14 cellular contexts compared by ENCODE assay signal in the genomic region with DNA sequence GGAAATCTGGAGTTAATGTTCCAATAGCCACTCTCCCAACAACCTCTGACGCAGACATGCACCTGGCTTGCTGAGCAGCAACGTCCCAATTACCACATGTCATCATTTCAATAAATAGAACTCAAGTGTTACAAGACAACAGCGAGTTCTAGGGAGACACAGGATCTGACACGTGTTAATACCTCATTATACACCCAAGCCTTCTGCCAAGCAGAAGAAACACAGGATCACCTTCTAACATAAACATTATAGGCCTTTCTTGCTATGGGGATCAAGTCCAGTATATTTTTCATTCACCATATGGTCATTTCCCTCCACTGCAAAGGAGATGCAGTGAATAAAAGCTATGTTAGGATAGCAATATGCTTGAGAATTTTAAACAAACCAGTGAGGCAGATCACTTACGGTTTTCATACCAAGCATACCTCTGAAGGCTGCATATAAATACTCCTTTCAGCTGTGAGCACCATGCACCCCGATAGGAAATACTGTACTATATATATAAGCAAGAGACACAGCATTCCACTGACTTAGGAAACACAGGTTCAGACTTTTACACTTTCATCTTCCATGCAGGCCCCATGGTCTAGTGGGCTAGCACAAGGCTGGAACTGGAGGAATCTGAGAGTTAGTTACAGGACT.
DNase-seq lines count a peak whose midpoint lies in the region; ATAC-seq and TF ChIP-seq lines count a peak whose summit lies in the region.
"Had no signal": no experiment of that assay in that cellular context is flagged by ENCODE, and none has a peak within 500 bp of the region (broad histone marks: within the 10 kb centered on the region; RNA-seq: fewer than 3 reads in every experiment).

No MANE protein-coding gene starts in this region.

- H3K27ac ChIP-seq in foreskin keratinocyte: no peak overlapping the region
- H3K27ac ChIP-seq in skeletal muscle tissue (ENCODE audit: low read depth, low read length): peak overlapping the region; percentile 87
- H3K27ac ChIP-seq in esophagus squamous epithelium: no peak overlapping the region
- H3K27ac ChIP-seq: HL-60 had no signal

- DNase-seq in NCI-H1092 treated with DMSO at 0.1 percent for 48 hours (lab: John Stamatoyannopoulos, UW) (peak; percentile 65), NCI-H774 (lab: John Stamatoyannopoulos, UW) (peak; percentile 77), foreskin keratinocyte (no peak), hippocampal formation (lab: John Stamatoyannopoulos, UW) (no peak), esophagus squamous epithelium (lab: John Stamatoyannopoulos, UW) (no peak), erythroblast (lab: John Stamatoyannopoulos, UW) (no peak)
- DNase-seq: activated CD4-positive, CD25-positive, alpha-beta regulatory T cell; activated naive CD4-positive, alpha-beta T cell treated with anti-CD3 and anti-CD28 coated beads, Interleukin-2, amount 10 ng/mL, durations not matched to agents 7 days and 5 days; effector memory CD4-positive, alpha-beta T cell; naive thymus-derived CD4-positive, alpha-beta T cell; stimulated activated naive CD8-positive, alpha-beta T cell treated with anti-CD3 and anti-CD28 coated beads, Interleukin-15, Interleukin-2, amounts not matched to agents 100 U/mL and 50 U/mL, for 24 hours had no signal

- no peaks in the 10 kb centered on the region for H3K9me3 ChIP-seq in skeletal muscle tissue (ENCODE audit: control insufficient read depth in 3 of 3, low read length in 3 of 3)
- no peaks in the 10 kb centered on the region for H3K9me3 ChIP-seq in esophagus squamous epithelium

- TF ChIP-seq CTCF in foreskin keratinocyte (conservative IDR thresholded peaks at IDR 0.05): no peak
- no peak for TF ChIP-seq CTCF in esophagus squamous epithelium (IDR thresholded peaks at IDR 0.05)

- WGBS in esophagus squamous epithelium, 2 donors: 50 to 62% methylated on average over 6 of the region's 6 CpGs

- H3K36me3 ChIP-seq in skeletal muscle tissue (ENCODE audit: control insufficient read depth in 3 of 3, insufficient read depth in 3 of 3, low read length in 3 of 3) (no peaks in the 10 kb centered on the region), esophagus squamous epithelium (no peaks in the 10 kb centered on the region)

- H3K9ac ChIP-seq in skeletal muscle tissue (ENCODE audit: low read depth in 1 of 3, low read length in 3 of 3): peak overlapping the region in 2 of 3 donors; percentile 51 to 70

- ATAC-seq in foreskin keratinocyte (peak; percentile 11), HG03342 (IDR thresholded peaks at IDR 0.05; ENCODE audit: unreplicated experiment) (no peak)
- ATAC-seq: naive thymus-derived CD4-positive, alpha-beta T cell; stimulated activated naive CD8-positive, alpha-beta T cell treated with anti-CD3 and anti-CD28 coated beads, Interleukin-15, Interleukin-2, amounts not matched to agents 100 U/mL and 50 U/mL, for 24 hours had no signal

- peak overlapping the region in 1 of 3 donors; percentile 38 for H3K4me3 ChIP-seq in skeletal muscle tissue (ENCODE audit: low read length in 3 of 3)
- no peak overlapping the region for H3K4me3 ChIP-seq in esophagus squamous epithelium

- peaks cover 15% of the 10 kb centered on the region for H3K4me1 ChIP-seq in foreskin keratinocyte
- peaks cover 33 to 51% (median 36%) of the 10 kb centered on the region in 3 donors for H3K4me1 ChIP-seq in skeletal muscle tissue (ENCODE audit: control insufficient read depth in 3 of 3, insufficient read depth in 3 of 3, low read length in 3 of 3)
- peaks cover 0 to 16% (median 10%) of the 10 kb centered on the region in 3 donors for H3K4me1 ChIP-seq in esophagus squamous epithelium

- no peak for TF ChIP-seq POLR2A in esophagus squamous epithelium (IDR thresholded peaks at IDR 0.05)
- no peak for TF ChIP-seq POLR2A in erythroblast (IDR thresholded peaks at IDR 0.05; ENCODE audit: low read length)

- intact Hi-C loops in esophagus squamous epithelium (cut with DNase I): no loop called here

- H3K27me3 ChIP-seq in foreskin keratinocyte (no peaks in the 10 kb centered on the region), skeletal muscle tissue (ENCODE audit: control insufficient read depth in 3 of 3, insufficient read depth in 3 of 3, low read length in 3 of 3) (no peaks in the 10 kb centered on the region), esophagus squamous epithelium (no peaks in the 10 kb centered on the region)

Comparison
In these comparisons a context has a peak if more than half of its experiments do, and no peak if none do; other contexts are left out.
1. DNase-seq: peak in NCI-H1092 treated with DMSO at 0.1 percent for 48 hours (single experiment) and NCI-H774 (single experiment); none in foreskin keratinocyte (0 of 2), hippocampal formation (0 of 2), esophagus squamous epithelium (single experiment) and erythroblast (0 of 2).